Comparison of ENCODE assay signal across 1 cellular context in genomic region chr16:69726313-69727060, GRCh38.
A peak's percentile ranks its signal among the peaks of the same experiment; 100 is the strongest.
TF ChIP-seq lines count a peak whose summit lies in the region.

TSS of gene NQO1 (minus strand) at chr16:69726560. CDS start at chr16:69726439, 121 bp downstream.

TF ChIP-seq in K562, 482 proteins besides CTCF, POLR2A, EP300 and RAD21 (continued from another document and continues in another):
- TF ChIP-seq ETS1 (conservative IDR thresholded peaks at IDR 0.05; ENCODE audit: control insufficient read depth, low read depth, low read length) = peak; percentile 17; the same call in 1 of the 2 replicates
- no peak for TF ChIP-seq THRA (IDR thresholded peaks at IDR 0.05)
- TF ChIP-seq NKRF (IDR thresholded peaks at IDR 0.05; ENCODE audit: borderline replicate concordance) = peak; percentile 81; the same call in 1 of the 2 replicates
- TF ChIP-seq CC2D1A (IDR thresholded peaks at IDR 0.05) = 0 out of 2 replicates have a peak, but pooled peaks have one; percentile 15
- TF ChIP-seq SMAD4 (CRISPR knock-in tag; conservative IDR thresholded peaks at IDR 0.05) = no peak
- no peak for TF ChIP-seq NFXL1 (CRISPR knock-in tag; IDR thresholded peaks at IDR 0.05)
- peak; percentile 99 for TF ChIP-seq C11orf30 (IDR thresholded peaks at IDR 0.05; ENCODE audit: low read depth)
- peak in 1 of 2 experiments; percentile 61; a peak in 2 of 4 replicates for TF ChIP-seq SIN3A (IDR thresholded peaks at IDR 0.05; ENCODE audit: borderline replicate concordance in 2 of 2, control insufficient read depth in 1 of 2, low read depth in 2 of 2, low read length in 2 of 2)
- no peak for TF ChIP-seq SLC30A9 (CRISPR knock-in tag; IDR thresholded peaks at IDR 0.05)
- no peak; the same call in 1 of the 2 replicates for TF ChIP-seq RB1 (IDR thresholded peaks at IDR 0.05; ENCODE audit: low read depth)
- peak; percentile 45; the same call in 1 of the 2 replicates for TF ChIP-seq JUN (IDR thresholded peaks at IDR 0.05; ENCODE audit: borderline replicate concordance, low read depth, low read length)
- 0 out of 2 replicates have a peak, but pooled peaks have one; percentile 60 for TF ChIP-seq JUN (CRISPR knock-in tag; IDR thresholded peaks at IDR 0.05; ENCODE audit: borderline replicate concordance)
- no peak for TF ChIP-seq ZNF41 (CRISPR knock-in tag; conservative IDR thresholded peaks at IDR 0.05)
- peak; percentile 79 for TF ChIP-seq ETV5 (CRISPR knock-in tag; IDR thresholded peaks at IDR 0.05; ENCODE audit: low read depth)
- TF ChIP-seq MCM5 (IDR thresholded peaks at IDR 0.05; ENCODE audit: low read depth) = no peak
- TF ChIP-seq ZNF639 (CRISPR knock-in tag; conservative IDR thresholded peaks at IDR 0.05 in 1 of 2, IDR thresholded peaks at IDR 0.05 in 1 of 2) = peak in 1 of 2 experiments; percentile 30; a peak in 1 of 4 replicates
- TF ChIP-seq CBFB (CRISPR knock-in tag; IDR thresholded peaks at IDR 0.05) = no peak
- TF ChIP-seq HINFP (tag; conservative IDR thresholded peaks at IDR 0.05; ENCODE audit: low read depth) = no peak
- TF ChIP-seq HDAC8 (tag; IDR thresholded peaks at IDR 0.05) = no peak
- TF ChIP-seq CBX2 (IDR thresholded peaks at IDR 0.05; ENCODE audit: insufficient read depth, low read length, poor library complexity, severe bottlenecking) = no peak
- TF ChIP-seq ZBTB26 (CRISPR knock-in tag; IDR thresholded peaks at IDR 0.05) = no peak
- TF ChIP-seq SAP30 (IDR thresholded peaks at IDR 0.05; ENCODE audit: borderline replicate concordance, insufficient read depth, low read depth, low read length, poor library complexity, severe bottlenecking) = no peak
- TF ChIP-seq E2F4 (CRISPR knock-in tag; IDR thresholded peaks at IDR 0.05; ENCODE audit: low read depth) = no peak
- TF ChIP-seq ZNF592 (IDR thresholded peaks at IDR 0.05) = peak; percentile 24; the same call in 1 of the 2 replicates
- TF ChIP-seq POLR2AphosphoS2 (IDR thresholded peaks at IDR 0.05; ENCODE audit: low read length) = peak; percentile 45; the same call in 1 of the 2 replicates
- peak; percentile 97 for TF ChIP-seq POLR2H (tag; IDR thresholded peaks at IDR 0.05; ENCODE audit: low read depth)
- TF ChIP-seq FOXA3 (CRISPR knock-in tag; conservative IDR thresholded peaks at IDR 0.05 in 1 of 2, IDR thresholded peaks at IDR 0.05 in 1 of 2) = peak in 1 of 2 experiments; percentile 60; a peak in 1 of 4 replicates
- TF ChIP-seq U2AF2 (optimal IDR thresholded peaks at IDR 0.05; ENCODE audit: low read depth, low read length) = no peak
- no peak for TF ChIP-seq RREB1 (CRISPR knock-in tag; IDR thresholded peaks at IDR 0.05)
- TF ChIP-seq ETV1 (tag; conservative IDR thresholded peaks at IDR 0.05; ENCODE audit: low read depth) = peak; percentile 82
- TF ChIP-seq NR4A1 (CRISPR knock-in tag; IDR thresholded peaks at IDR 0.05) = no peak
- peak; percentile 61; the same call in 1 of the 2 replicates for TF ChIP-seq NR4A1 (tag; IDR thresholded peaks at IDR 0.05)
- no peak for TF ChIP-seq MLX (CRISPR knock-in tag; conservative IDR thresholded peaks at IDR 0.05)
- TF ChIP-seq ZNF445 (CRISPR knock-in tag; IDR thresholded peaks at IDR 0.05; ENCODE audit: low read depth) = no peak
- peak; percentile 91 for TF ChIP-seq BHLHE40 (IDR thresholded peaks at IDR 0.05; ENCODE audit: low read length)
- peak; percentile 55 for TF ChIP-seq SMAD1 (IDR thresholded peaks at IDR 0.05; ENCODE audit: low read depth, low read length, partially characterized antibody)
- TF ChIP-seq RBM22 (IDR thresholded peaks at IDR 0.05; ENCODE audit: low read depth, low read length, poor library complexity, severe bottlenecking) = peak; percentile 99
- no peak for TF ChIP-seq ZC3H11A (IDR thresholded peaks at IDR 0.05; ENCODE audit: low read depth, low read length)
